1 cellular context compared by ENCODE assay signal in genomic region chr3:66453525-66454463, GRCh38.
TF ChIP-seq lines count a peak whose summit lies in the region.

No MANE protein-coding gene starts in this region.

TF ChIP-seq in H1, 55 proteins besides CTCF, POLR2A, EP300 and RAD21 (continued from another document):
- no peak for TF ChIP-seq TBP (IDR thresholded peaks at IDR 0.05; ENCODE audit: low read depth, low read length)
- TF ChIP-seq CBX5 (IDR thresholded peaks at IDR 0.05; ENCODE audit: low read depth, low read length): no peak
- no peak for TF ChIP-seq PHF8 (conservative IDR thresholded peaks at IDR 0.05; ENCODE audit: low read depth, low read length)
- TF ChIP-seq SIRT6 (IDR thresholded peaks at IDR 0.05; ENCODE audit: low read length): no peak
- TF ChIP-seq MAFK (IDR thresholded peaks at IDR 0.05; ENCODE audit: low read depth, low read length): no peak
- TF ChIP-seq EZH2 (IDR thresholded peaks at IDR 0.05; ENCODE audit: low read depth, low read length, severe bottlenecking): no peak
- TF ChIP-seq KDM5A (IDR thresholded peaks at IDR 0.05; ENCODE audit: low read length): no peak
- TF ChIP-seq, protein P1, sequence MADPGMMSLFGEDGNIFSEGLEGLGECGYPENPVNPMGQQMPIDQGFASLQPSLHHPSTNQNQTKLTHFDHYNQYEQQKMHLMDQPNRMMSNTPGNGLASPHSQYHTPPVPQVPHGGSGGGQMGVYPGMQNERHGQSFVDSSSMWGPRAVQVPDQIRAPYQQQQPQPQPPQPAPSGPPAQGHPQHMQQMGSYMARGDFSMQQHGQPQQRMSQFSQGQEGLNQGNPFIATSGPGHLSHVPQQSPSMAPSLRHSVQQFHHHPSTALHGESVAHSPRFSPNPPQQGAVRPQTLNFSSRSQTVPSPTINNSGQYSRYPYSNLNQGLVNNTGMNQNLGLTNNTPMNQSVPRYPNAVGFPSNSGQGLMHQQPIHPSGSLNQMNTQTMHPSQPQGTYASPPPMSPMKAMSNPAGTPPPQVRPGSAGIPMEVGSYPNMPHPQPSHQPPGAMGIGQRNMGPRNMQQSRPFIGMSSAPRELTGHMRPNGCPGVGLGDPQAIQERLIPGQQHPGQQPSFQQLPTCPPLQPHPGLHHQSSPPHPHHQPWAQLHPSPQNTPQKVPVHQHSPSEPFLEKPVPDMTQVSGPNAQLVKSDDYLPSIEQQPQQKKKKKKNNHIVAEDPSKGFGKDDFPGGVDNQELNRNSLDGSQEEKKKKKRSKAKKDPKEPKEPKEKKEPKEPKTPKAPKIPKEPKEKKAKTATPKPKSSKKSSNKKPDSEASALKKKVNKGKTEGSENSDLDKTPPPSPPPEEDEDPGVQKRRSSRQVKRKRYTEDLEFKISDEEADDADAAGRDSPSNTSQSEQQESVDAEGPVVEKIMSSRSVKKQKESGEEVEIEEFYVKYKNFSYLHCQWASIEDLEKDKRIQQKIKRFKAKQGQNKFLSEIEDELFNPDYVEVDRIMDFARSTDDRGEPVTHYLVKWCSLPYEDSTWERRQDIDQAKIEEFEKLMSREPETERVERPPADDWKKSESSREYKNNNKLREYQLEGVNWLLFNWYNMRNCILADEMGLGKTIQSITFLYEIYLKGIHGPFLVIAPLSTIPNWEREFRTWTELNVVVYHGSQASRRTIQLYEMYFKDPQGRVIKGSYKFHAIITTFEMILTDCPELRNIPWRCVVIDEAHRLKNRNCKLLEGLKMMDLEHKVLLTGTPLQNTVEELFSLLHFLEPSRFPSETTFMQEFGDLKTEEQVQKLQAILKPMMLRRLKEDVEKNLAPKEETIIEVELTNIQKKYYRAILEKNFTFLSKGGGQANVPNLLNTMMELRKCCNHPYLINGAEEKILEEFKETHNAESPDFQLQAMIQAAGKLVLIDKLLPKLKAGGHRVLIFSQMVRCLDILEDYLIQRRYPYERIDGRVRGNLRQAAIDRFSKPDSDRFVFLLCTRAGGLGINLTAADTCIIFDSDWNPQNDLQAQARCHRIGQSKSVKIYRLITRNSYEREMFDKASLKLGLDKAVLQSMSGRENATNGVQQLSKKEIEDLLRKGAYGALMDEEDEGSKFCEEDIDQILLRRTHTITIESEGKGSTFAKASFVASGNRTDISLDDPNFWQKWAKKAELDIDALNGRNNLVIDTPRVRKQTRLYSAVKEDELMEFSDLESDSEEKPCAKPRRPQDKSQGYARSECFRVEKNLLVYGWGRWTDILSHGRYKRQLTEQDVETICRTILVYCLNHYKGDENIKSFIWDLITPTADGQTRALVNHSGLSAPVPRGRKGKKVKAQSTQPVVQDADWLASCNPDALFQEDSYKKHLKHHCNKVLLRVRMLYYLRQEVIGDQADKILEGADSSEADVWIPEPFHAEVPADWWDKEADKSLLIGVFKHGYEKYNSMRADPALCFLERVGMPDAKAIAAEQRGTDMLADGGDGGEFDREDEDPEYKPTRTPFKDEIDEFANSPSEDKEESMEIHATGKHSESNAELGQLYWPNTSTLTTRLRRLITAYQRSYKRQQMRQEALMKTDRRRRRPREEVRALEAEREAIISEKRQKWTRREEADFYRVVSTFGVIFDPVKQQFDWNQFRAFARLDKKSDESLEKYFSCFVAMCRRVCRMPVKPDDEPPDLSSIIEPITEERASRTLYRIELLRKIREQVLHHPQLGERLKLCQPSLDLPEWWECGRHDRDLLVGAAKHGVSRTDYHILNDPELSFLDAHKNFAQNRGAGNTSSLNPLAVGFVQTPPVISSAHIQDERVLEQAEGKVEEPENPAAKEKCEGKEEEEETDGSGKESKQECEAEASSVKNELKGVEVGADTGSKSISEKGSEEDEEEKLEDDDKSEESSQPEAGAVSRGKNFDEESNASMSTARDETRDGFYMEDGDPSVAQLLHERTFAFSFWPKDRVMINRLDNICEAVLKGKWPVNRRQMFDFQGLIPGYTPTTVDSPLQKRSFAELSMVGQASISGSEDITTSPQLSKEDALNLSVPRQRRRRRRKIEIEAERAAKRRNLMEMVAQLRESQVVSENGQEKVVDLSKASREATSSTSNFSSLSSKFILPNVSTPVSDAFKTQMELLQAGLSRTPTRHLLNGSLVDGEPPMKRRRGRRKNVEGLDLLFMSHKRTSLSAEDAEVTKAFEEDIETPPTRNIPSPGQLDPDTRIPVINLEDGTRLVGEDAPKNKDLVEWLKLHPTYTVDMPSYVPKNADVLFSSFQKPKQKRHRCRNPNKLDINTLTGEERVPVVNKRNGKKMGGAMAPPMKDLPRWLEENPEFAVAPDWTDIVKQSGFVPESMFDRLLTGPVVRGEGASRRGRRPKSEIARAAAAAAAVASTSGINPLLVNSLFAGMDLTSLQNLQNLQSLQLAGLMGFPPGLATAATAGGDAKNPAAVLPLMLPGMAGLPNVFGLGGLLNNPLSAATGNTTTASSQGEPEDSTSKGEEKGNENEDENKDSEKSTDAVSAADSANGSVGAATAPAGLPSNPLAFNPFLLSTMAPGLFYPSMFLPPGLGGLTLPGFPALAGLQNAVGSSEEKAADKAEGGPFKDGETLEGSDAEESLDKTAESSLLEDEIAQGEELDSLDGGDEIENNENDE (IDR thresholded peaks at IDR 0.05; ENCODE audit: insufficient replicate concordance, low read length): no peak
- no peak for TF ChIP-seq TCF12 (IDR thresholded peaks at IDR 0.05; ENCODE audit: low read depth, low read length)
- no peak for TF ChIP-seq SUZ12 (IDR thresholded peaks at IDR 0.05; ENCODE audit: low read length)
